In genomic region chr22:49693416-49693815, GRCh38 we compare ENCODE assay signal across 1 cellular context.
TF ChIP-seq lines count a peak whose summit lies in the region.

No MANE protein-coding gene starts in this region.

TF ChIP-seq in K562, 482 proteins besides CTCF, POLR2A, EP300 and RAD21 (continued from another document):
- no peak for TF ChIP-seq GMEB1 (CRISPR knock-in tag; IDR thresholded peaks at IDR 0.05)
- no peak for TF ChIP-seq ZBTB26 (CRISPR knock-in tag; IDR thresholded peaks at IDR 0.05)
- TF ChIP-seq NBN (IDR thresholded peaks at IDR 0.05; ENCODE audit: low read depth) = no peak
- peak; percentile 58 for TF ChIP-seq CBFA2T3 (IDR thresholded peaks at IDR 0.05)
- no peak for TF ChIP-seq ETS2 (tag; IDR thresholded peaks at IDR 0.05; ENCODE audit: borderline replicate concordance, poor library complexity, severe bottlenecking)
- no peak for TF ChIP-seq RFX1 (IDR thresholded peaks at IDR 0.05)
- TF ChIP-seq TCF7L2 (IDR thresholded peaks at IDR 0.05; ENCODE audit: low read depth, low read length) = no peak
- no peak for TF ChIP-seq TFE3 (CRISPR knock-in tag; IDR thresholded peaks at IDR 0.05)
- no peak for TF ChIP-seq ZNF347 (CRISPR knock-in tag; IDR thresholded peaks at IDR 0.05; ENCODE audit: low read depth)
- TF ChIP-seq BDP1 (IDR thresholded peaks at IDR 0.05; ENCODE audit: insufficient read depth, insufficient read length) = no peak
- no peak for TF ChIP-seq CXXC5 (CRISPR knock-in tag; IDR thresholded peaks at IDR 0.05)
- no peak for TF ChIP-seq ATF7 (IDR thresholded peaks at IDR 0.05)
- 0 out of 2 replicates have a peak, but pooled peaks have one; percentile 20 for TF ChIP-seq ATF3 (IDR thresholded peaks at IDR 0.05)
- TF ChIP-seq ATF3 (CRISPR knock-in tag; conservative IDR thresholded peaks at IDR 0.05) = no peak
- no peak for TF ChIP-seq HBP1 (CRISPR knock-in tag; IDR thresholded peaks at IDR 0.05)
- TF ChIP-seq POLR3G (IDR thresholded peaks at IDR 0.05; ENCODE audit: extremely low read depth, insufficient read length, insufficient replicate concordance) = no peak
- no peak for TF ChIP-seq ZBTB17 (CRISPR knock-in tag; IDR thresholded peaks at IDR 0.05)
- no peak for TF ChIP-seq MTA1 (IDR thresholded peaks at IDR 0.05; ENCODE audit: borderline replicate concordance)
- TF ChIP-seq U2AF1 (optimal IDR thresholded peaks at IDR 0.05; ENCODE audit: low read depth, low read length) = no peak
- peak; percentile 42; the same call in 1 of the 2 replicates for TF ChIP-seq TFAP4 (CRISPR knock-in tag; IDR thresholded peaks at IDR 0.05; ENCODE audit: borderline replicate concordance)
- TF ChIP-seq PTBP1 (IDR thresholded peaks at IDR 0.05; ENCODE audit: low read depth, low read length) = no peak
- TF ChIP-seq CBFA2T2 (conservative IDR thresholded peaks at IDR 0.05) = peak; percentile 62; the same call in 1 of the 2 replicates
- TF ChIP-seq ELF4 (CRISPR knock-in tag; IDR thresholded peaks at IDR 0.05) = no peak
- TF ChIP-seq TRIM24 (IDR thresholded peaks at IDR 0.05) = peak in 1 of 2 experiments; percentile 24; a peak in 1 of 4 replicates
- no peak for TF ChIP-seq ZZZ3 (IDR thresholded peaks at IDR 0.05)
TF ChIP-seq in K562: peak in this region for 5.
